Comparison of ENCODE assay signal across 8 cellular contexts in genomic region chr3:15859507-15860013, GRCh38.
DNase-seq lines count a peak whose midpoint lies in the region; ATAC-seq and TF ChIP-seq lines count a peak whose summit lies in the region.

No MANE protein-coding gene starts in this region.

- H3K27ac Mint-ChIP-seq in nephron progenitor cell = no peak overlapping the region

- no peak overlapping the region for H3K27ac ChIP-seq in KMS-11

- ATAC-seq in GM21786 (IDR thresholded peaks at IDR 0.05; ENCODE audit: unreplicated experiment) = peak; percentile 83
- ATAC-seq in stimulated activated naive CD8-positive, alpha-beta T cell treated with anti-CD3 and anti-CD28 coated beads, Interleukin-15, Interleukin-2, amounts not matched to agents 100 U/mL and 50 U/mL, for 24 hours = peak; percentile 86

- H3K9me3 Mint-ChIP-seq in nephron progenitor cell = peaks cover 30% of the 10 kb centered on the region

- TF ChIP-seq CTCF in KMS-11 (conservative IDR thresholded peaks at IDR 0.05; ENCODE audit: low read depth, low read length) = no peak
- no peak for TF ChIP-seq CTCF in fibroblast of the aortic adventitia (IDR thresholded peaks at IDR 0.05; ENCODE audit: insufficient read depth, low read length)
- no peak for TF ChIP-seq CTCF in nephron progenitor cell (IDR thresholded peaks at IDR 0.05)

- H3K27me3 Mint-ChIP-seq in nephron progenitor cell (ENCODE audit: low read depth, poor library complexity) = no peaks in the 10 kb centered on the region

- H3K4me1 ChIP-seq in KMS-11 (ENCODE audit: low read depth, poor library complexity, severe bottlenecking) = peaks cover 10% of the 10 kb centered on the region

- H3K36me3 Mint-ChIP-seq in nephron progenitor cell (ENCODE audit: low read depth) = peaks cover 34% of the 10 kb centered on the region

- H3K27me3 ChIP-seq in KMS-11 (ENCODE audit: insufficient read depth, low read depth) = no peaks in the 10 kb centered on the region

- peak overlapping the region; percentile 66; the same call in 1 of the 2 replicates for H3K9ac ChIP-seq in KMS-11

- no peak overlapping the region for H3K4me2 ChIP-seq in KMS-11

- H3K4me1 Mint-ChIP-seq in nephron progenitor cell = peaks cover 30% of the 10 kb centered on the region

- no peaks in the 10 kb centered on the region for H3K36me3 ChIP-seq in KMS-11 (ENCODE audit: insufficient read depth)

- peak; percentile 80 for DNase-seq in EH (ENCODE audit: low read depth)
- DNase-seq in RPMI8226 = peak; percentile 92
- DNase-seq in activated T-helper 9 cell treated with anti-CD3 and anti-CD28 coated beads, Interleukin-2, amount 50 U/mL, for 16 hours (ENCODE audit: low read depth) = peak; percentile 71
- peak; percentile 60 for DNase-seq in fibroblast of the aortic adventitia (ENCODE audit: low read depth)
- peak; percentile 88 for DNase-seq in nephron progenitor cell
- DNase-seq in stimulated activated naive CD8-positive, alpha-beta T cell treated with anti-CD3 and anti-CD28 coated beads, Interleukin-15, Interleukin-2, amounts not matched to agents 100 U/mL and 50 U/mL, for 24 hours = peak; percentile 84

- H3K4me3 ChIP-seq in KMS-11 (IDR thresholded peaks at IDR 0.05; ENCODE audit: insufficient read depth, low read depth, low read length) = no peak overlapping the region
- H3K4me3 ChIP-seq in fibroblast of the aortic adventitia (ENCODE audit: low read depth, low read length) = peak overlapping the region; percentile 88

- H2AFZ ChIP-seq in KMS-11 (ENCODE audit: low read depth) = 0 out of 2 replicates have a peak overlapping the region, but pooled peaks have one; percentile 38

- H3K79me2 ChIP-seq in KMS-11 (ENCODE audit: insufficient read depth, low read depth) = peaks cover 13% of the 10 kb centered on the region; the same call in 1 of the 2 replicates

- no peaks in the 10 kb centered on the region for H4K20me1 ChIP-seq in KMS-11 (ENCODE audit: insufficient read depth)

- H3K4me3 Mint-ChIP-seq in nephron progenitor cell = peak overlapping the region; percentile 95
